ENCODE assay signal across 29 cellular contexts in the genomic region with DNA sequence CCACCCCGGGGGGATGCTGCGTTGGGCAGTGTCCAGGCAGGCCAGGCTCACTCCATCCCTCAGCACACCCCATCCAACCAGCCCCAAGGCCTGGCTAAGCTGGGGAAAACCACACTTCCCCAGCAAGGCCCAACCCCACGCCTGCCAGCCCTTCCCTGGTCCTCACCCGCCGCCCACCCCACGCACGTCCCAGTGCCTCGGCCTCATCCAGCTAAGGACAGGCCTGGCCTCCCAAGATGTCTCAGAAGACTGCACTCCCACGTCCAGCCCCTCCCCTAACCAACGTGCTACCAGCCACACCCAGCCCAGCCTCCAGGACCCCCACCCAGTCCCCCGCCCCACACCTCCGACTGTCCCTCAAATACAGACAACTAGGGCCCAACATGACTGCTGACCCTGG.
"Had no signal": no experiment of that assay in that cellular context is flagged by ENCODE, and none has a peak within 500 bp of the region (broad histone marks: within the 10 kb centered on the region; RNA-seq: fewer than 3 reads in every experiment).

No MANE protein-coding gene starts in this region.

- H3K27ac ChIP-seq: adrenal gland, ascending aorta, body of pancreas, brain microvascular endothelial cell, cardiac muscle cell had no signal

- DNase-seq: activated effector memory CD4-positive, alpha-beta T cell treated with anti-CD3 and anti-CD28 coated beads, Interleukin-2, amount 50 U/mL, for 16 hours; activated effector memory CD4-positive, alpha-beta T cell treated with Interleukin-2 at 50 U/mL for 16 hours; activated gamma-delta T cell; activated gamma-delta T cell treated with Interleukin-2 at 50 U/mL for 16 hours; activated naive CD4-positive, alpha-beta T cell; activated naive CD4-positive, alpha-beta T cell treated with anti-CD3 and anti-CD28 coated beads for 36 hours; activated naive CD4-positive, alpha-beta T cell treated with anti-CD3 and anti-CD28 coated beads, Interleukin-2, amount 10 ng/mL, durations not matched to agents 7 days and 5 days; activated naive CD4-positive, alpha-beta T cell treated with anti-CD3 and anti-CD28 coated beads, Interleukin-2, amount 50 U/mL, for 16 hours; activated naive CD4-positive, alpha-beta T cell treated with Interleukin-2 at 50 U/mL for 16 hours; activated naive CD8-positive, alpha-beta T cell treated with anti-CD3 and anti-CD28 coated beads for 36 hours; activated naive CD8-positive, alpha-beta T cell treated with anti-CD3 and anti-CD28 coated beads, Interleukin-2, amount 10 ng/mL, durations not matched to agents 7 days and 5 days; activated naive CD8-positive, alpha-beta T cell treated with anti-CD3 and anti-CD28 coated beads, Interleukin-2, amount 50 U/mL, for 24 hours; activated T-cell treated with anti-CD3 and anti-CD28 coated beads, Interleukin-2, amount 50 U/mL, for 24 hours; activated T-cell treated with anti-CD3 and anti-CD28 coated beads, Interleukin-2, amount 50 U/mL, for 4 hours; activated T-cell treated with anti-CD3 and anti-CD28 coated beads, Interleukin-2, amount 50 U/mL, for 48 hours; activated T-cell treated with anti-CD3 and anti-CD28 coated beads, Interleukin-2, amount 50 U/mL, for 72 hours; adrenal gland; amniotic stem cell; amygdala; anterior cingulate cortex; aorta; body of pancreas; brain microvascular endothelial cell; caudate nucleus; central memory CD4-positive, alpha-beta T cell; cerebellar nuclear complex had no signal

- H3K4me3 ChIP-seq: adrenal gland, ascending aorta, body of pancreas, breast epithelium, cardiac muscle cell had no signal

- H3K9me3 ChIP-seq: adrenal gland, ascending aorta, body of pancreas, breast epithelium had no signal

- H3K36me3 ChIP-seq: adrenal gland, ascending aorta, brain microvascular endothelial cell, breast epithelium, cardiac muscle cell had no signal

- H3K27me3 ChIP-seq: ascending aorta, body of pancreas, breast epithelium, cardiac muscle cell had no signal

- H3K4me1 ChIP-seq: adrenal gland, ascending aorta, breast epithelium had no signal
